ENCODE assay signal across 16 cellular contexts in the genomic region with DNA sequence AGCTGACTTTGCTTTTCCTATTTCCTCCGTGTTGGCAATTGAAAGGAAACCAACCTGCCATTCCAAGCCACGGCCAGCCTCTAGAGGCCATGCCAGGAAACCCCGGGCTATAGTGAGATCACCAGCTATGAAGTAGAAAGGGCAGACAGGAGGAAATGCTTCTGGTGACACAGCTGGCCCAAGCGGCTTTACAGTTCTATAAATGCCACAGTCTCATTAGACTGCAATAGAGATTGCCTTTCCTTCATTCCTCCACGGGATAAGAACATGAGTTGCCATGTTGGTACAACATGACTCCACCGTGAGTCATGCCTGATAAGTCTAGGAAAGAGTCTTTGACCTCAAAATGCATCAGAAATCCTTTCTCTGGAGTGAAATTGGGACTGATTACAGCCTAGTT.
DNase-seq lines count a peak whose midpoint lies in the region; ATAC-seq, FAIRE-seq and TF ChIP-seq lines count a peak whose summit lies in the region.
"Had no signal": no experiment of that assay in that cellular context is flagged by ENCODE, and none has a peak within 500 bp of the region (broad histone marks: within the 10 kb centered on the region; RNA-seq: fewer than 3 reads in every experiment).

No MANE protein-coding gene starts in this region.

- dilution Hi-C loops in endothelial cell of umbilical vein (cut with MboI; ENCODE audit: extremely low pct_ligation_motif_present, low sequenced_read_pairs), result no loop called here

- H3K36me3 ChIP-seq in endothelial cell of umbilical vein (ENCODE audit: control insufficient read depth in 2 of 2, extremely low read depth in 1 of 2, insufficient read depth in 2 of 2, low read length in 2 of 2) (no peaks in the 10 kb centered on the region), mucosa of descending colon (ENCODE audit: low read depth) (no peaks in the 10 kb centered on the region)
- no peaks in the 10 kb centered on the region for H3K36me3 ChIP-seq in CD8-positive, alpha-beta T cell (ENCODE audit: insufficient read depth, low read length)
- H3K36me3 ChIP-seq: lower lobe of right lung had no signal

- no peak overlapping the region for H3K4me3 ChIP-seq in endothelial cell of umbilical vein (replicated peaks in 1 of 3; ENCODE audit: insufficient read depth in 1 of 3, low read depth in 1 of 3, low read length in 3 of 3)
- H3K4me3 ChIP-seq in mucosa of descending colon, result no peak overlapping the region
- H3K4me3 ChIP-seq in CD8-positive, alpha-beta T cell (ENCODE audit: low read depth, low read length), result no peak overlapping the region
- H3K4me3 ChIP-seq: dorsolateral prefrontal cortex, lower lobe of right lung had no signal

- H3K27ac Mint-ChIP-seq in CD8-positive, alpha-beta T cell, result no peak overlapping the region
- H3K27ac Mint-ChIP-seq in activated naive CD4-positive, alpha-beta T cell treated with anti-CD3 and anti-CD28 coated beads for 36 hours, result no peak overlapping the region
- H3K27ac Mint-ChIP-seq: activated naive CD8-positive, alpha-beta T cell treated with anti-CD3 and anti-CD28 coated beads for 36 hours had no signal

- TF ChIP-seq POLR2A in endothelial cell of umbilical vein (IDR thresholded peaks at IDR 0.05; ENCODE audit: low read depth, low read length) (no peak), erythroblast (IDR thresholded peaks at IDR 0.05; ENCODE audit: low read length) (no peak)

- no peaks in the 10 kb centered on the region for H3K27me3 ChIP-seq in endothelial cell of umbilical vein (ENCODE audit: control insufficient read depth in 2 of 2, insufficient read depth in 2 of 2, low read length in 2 of 2)
- H3K27me3 ChIP-seq in CD8-positive, alpha-beta T cell (ENCODE audit: insufficient read depth, low read length), result no peaks in the 10 kb centered on the region
- H3K27me3 ChIP-seq: dorsolateral prefrontal cortex had no signal

- TF ChIP-seq CTCF in endothelial cell of umbilical vein (IDR thresholded peaks at IDR 0.05; ENCODE audit: extremely low read depth in 1 of 2, insufficient read depth in 1 of 2, low read depth in 1 of 2, low read length in 2 of 2), result no peak
- TF ChIP-seq CTCF in mucosa of descending colon (IDR thresholded peaks at IDR 0.05), result no peak
- TF ChIP-seq CTCF in CD8-positive, alpha-beta T cell (IDR thresholded peaks at IDR 0.05), result no peak

- no peaks in the 10 kb centered on the region for H3K4me1 Mint-ChIP-seq in CD8-positive, alpha-beta T cell (ENCODE audit: low read depth)
- no peaks in the 10 kb centered on the region for H3K4me1 Mint-ChIP-seq in activated naive CD4-positive, alpha-beta T cell treated with anti-CD3 and anti-CD28 coated beads for 36 hours (ENCODE audit: low read depth)
- H3K4me1 Mint-ChIP-seq: activated naive CD8-positive, alpha-beta T cell treated with anti-CD3 and anti-CD28 coated beads for 36 hours had no signal

- no TSS peak for BruUV-seq in endothelial cell of umbilical vein (replicated peaks; lab: Mats Ljungman, UMichigan)

- H3K9me1 ChIP-seq in endothelial cell of umbilical vein (replicated peaks; ENCODE audit: control insufficient read depth, extremely low read depth, insufficient read depth, low read length), result no peaks in the 10 kb centered on the region

- H3K4me1 ChIP-seq in endothelial cell of umbilical vein (ENCODE audit: control insufficient read depth, extremely low read depth, insufficient read depth, low read length), result peaks cover 22% of the 10 kb centered on the region
- H3K4me1 ChIP-seq in mucosa of descending colon (ENCODE audit: low read depth), result no peaks in the 10 kb centered on the region
- H3K4me1 ChIP-seq in CD8-positive, alpha-beta T cell (ENCODE audit: insufficient read depth, low read length), result no peaks in the 10 kb centered on the region
- H3K4me1 ChIP-seq: lower lobe of right lung had no signal

- H3K9me3 ChIP-seq in endothelial cell of umbilical vein (replicated peaks; ENCODE audit: control insufficient read depth, insufficient read depth, low read length), result no peaks in the 10 kb centered on the region
- H3K9me3 ChIP-seq in mucosa of descending colon, result no peaks in the 10 kb centered on the region
- no peaks in the 10 kb centered on the region for H3K9me3 ChIP-seq in CD8-positive, alpha-beta T cell (ENCODE audit: low read length)
- H3K9me3 ChIP-seq: lower lobe of right lung had no signal

- peak overlapping the region; percentile 54 for H3K9ac ChIP-seq in endothelial cell of umbilical vein (replicated peaks; ENCODE audit: extremely low read depth, insufficient read depth, low read length)

- H3K4me2 ChIP-seq in endothelial cell of umbilical vein (ENCODE audit: insufficient read depth, low read length), result peak overlapping the region; percentile 65

- H3K27me3 Mint-ChIP-seq in CD8-positive, alpha-beta T cell (ENCODE audit: low read depth), result no peaks in the 10 kb centered on the region
- H3K27me3 Mint-ChIP-seq in activated naive CD4-positive, alpha-beta T cell treated with anti-CD3 and anti-CD28 coated beads for 36 hours (ENCODE audit: low read depth), result no peaks in the 10 kb centered on the region

- peak overlapping the region; percentile 27 for H2AFZ ChIP-seq in endothelial cell of umbilical vein (ENCODE audit: low read depth, low read length)

- ATAC-seq in mucosa of descending colon, result peak; percentile 80
- ATAC-seq in CD8-positive, alpha-beta T cell, result no peak
- ATAC-seq: lower lobe of right lung had no signal

- H4K20me1 ChIP-seq in endothelial cell of umbilical vein (replicated peaks; ENCODE audit: control insufficient read depth, extremely low read depth, insufficient read depth, low read length), result no peaks in the 10 kb centered on the region

- H3K9me3 Mint-ChIP-seq in CD8-positive, alpha-beta T cell, result peaks cover 9% of the 10 kb centered on the region
- H3K9me3 Mint-ChIP-seq in activated naive CD4-positive, alpha-beta T cell treated with anti-CD3 and anti-CD28 coated beads for 36 hours, result peaks cover 4% of the 10 kb centered on the region
- H3K9me3 Mint-ChIP-seq: activated naive CD8-positive, alpha-beta T cell treated with anti-CD3 and anti-CD28 coated beads for 36 hours had no signal

- POLR2A ChIA-PET in endothelial cell of umbilical vein (lab: Charles Lee), result no interaction called here
- POLR2A ChIA-PET in CD8-positive, alpha-beta T cell (lab: Charles Lee), result no interaction called here

- peak; percentile 88 for FAIRE-seq in endothelial cell of umbilical vein (lab: Jason Lieb, UNC)
- FAIRE-seq in frontal cortex (lab: Jason Lieb, UNC), result no peak
- FAIRE-seq: HTR-8/SVneo had no signal

- peak overlapping the region; percentile 89 for H3K27ac ChIP-seq in endothelial cell of umbilical vein (ENCODE audit: insufficient read depth, low read depth, low read length)
- H3K27ac ChIP-seq in CD8-positive, alpha-beta T cell (ENCODE audit: low read depth, low read length), result no peak overlapping the region
- H3K27ac ChIP-seq: lower lobe of right lung had no signal

- H3K79me2 ChIP-seq in endothelial cell of umbilical vein (ENCODE audit: control insufficient read depth, insufficient read depth, low read length), result no peaks in the 10 kb centered on the region

- no peaks in the 10 kb centered on the region for H3K36me3 Mint-ChIP-seq in CD8-positive, alpha-beta T cell
- H3K36me3 Mint-ChIP-seq in activated naive CD4-positive, alpha-beta T cell treated with anti-CD3 and anti-CD28 coated beads for 36 hours (ENCODE audit: low read depth), result no peaks in the 10 kb centered on the region
- H3K36me3 Mint-ChIP-seq: activated naive CD8-positive, alpha-beta T cell treated with anti-CD3 and anti-CD28 coated beads for 36 hours had no signal

- CTCF ChIA-PET in endothelial cell of umbilical vein (lab: Charles Lee), result no interaction called here
- CTCF ChIA-PET in CD8-positive, alpha-beta T cell (lab: Charles Lee), result no interaction called here
- CTCF ChIA-PET in activated naive CD4-positive, alpha-beta T cell treated with anti-CD3 and anti-CD28 coated beads for 36 hours (lab: Charles Lee), result no interaction called here

- intact Hi-C loops in endothelial cell of umbilical vein (cut with micrococcal nuclease), result no loop called here
- intact Hi-C loops in mucosa of descending colon (cut with DNase I, micrococcal nuclease), result no loop called here
- intact Hi-C loops in CD8-positive, alpha-beta T cell (cut with DNase I, micrococcal nuclease), result no loop called here
- intact Hi-C loops in activated naive CD4-positive, alpha-beta T cell treated with anti-CD3 and anti-CD28 coated beads for 36 hours (cut with micrococcal nuclease), result no loop called here

- no peak overlapping the region for H3K4me3 Mint-ChIP-seq in CD8-positive, alpha-beta T cell
- H3K4me3 Mint-ChIP-seq in activated naive CD4-positive, alpha-beta T cell treated with anti-CD3 and anti-CD28 coated beads for 36 hours, result no peak overlapping the region
- H3K4me3 Mint-ChIP-seq: activated naive CD8-positive, alpha-beta T cell treated with anti-CD3 and anti-CD28 coated beads for 36 hours had no signal

- DNase-seq in DMS153 (lab: John Stamatoyannopoulos, UW) (peak; percentile 77), NCI-H2029 treated with DMSO at 0.1 percent for 48 hours (lab: John Stamatoyannopoulos, UW) (peak; percentile 68), endothelial cell of umbilical vein (ENCODE audit: low read depth, low spot score) (peak; percentile 78), mucosa of descending colon (no peak), frontal cortex (ENCODE audit: low spot score in 2 of 2) (no peak), erythroblast (lab: John Stamatoyannopoulos, UW) (no peak)
- DNase-seq in CD8-positive, alpha-beta T cell, result no peak
- no peak for DNase-seq in activated naive CD4-positive, alpha-beta T cell treated with anti-CD3 and anti-CD28 coated beads for 36 hours
- DNase-seq: activated naive CD8-positive, alpha-beta T cell treated with anti-CD3 and anti-CD28 coated beads for 36 hours; glutamatergic neuron; lower lobe of right lung; NCI-H1092 treated with DMSO at 0.1 percent for 48 hours; nucleus accumbens; SHP77 had no signal

TF ChIP-seq in endothelial cell of umbilical vein, 7 proteins besides CTCF, POLR2A, EP300 and RAD21:
- TF ChIP-seq GATA2 (IDR thresholded peaks at IDR 0.05; ENCODE audit: insufficient read depth, insufficient read length, low read depth, low read length), result peak; percentile 87
- peak; percentile 82 for TF ChIP-seq JUN (IDR thresholded peaks at IDR 0.05; ENCODE audit: borderline replicate concordance, insufficient read depth, insufficient read length, low read depth)
- peak; percentile 54 for TF ChIP-seq POLR2AphosphoS5 (IDR thresholded peaks at IDR 0.05; ENCODE audit: insufficient read depth, low read depth, low read length)
- no peak for TF ChIP-seq EZH2 (IDR thresholded peaks at IDR 0.05; ENCODE audit: borderline replicate concordance, low read depth, low read length, severe bottlenecking)
- peak; percentile 99 for TF ChIP-seq FOS (IDR thresholded peaks at IDR 0.05; ENCODE audit: borderline replicate concordance, insufficient read depth, low read length)
- TF ChIP-seq, protein P1, sequence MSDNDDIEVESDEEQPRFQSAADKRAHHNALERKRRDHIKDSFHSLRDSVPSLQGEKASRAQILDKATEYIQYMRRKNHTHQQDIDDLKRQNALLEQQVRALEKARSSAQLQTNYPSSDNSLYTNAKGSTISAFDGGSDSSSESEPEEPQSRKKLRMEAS (IDR thresholded peaks at IDR 0.05; ENCODE audit: insufficient read depth, insufficient read length), result no peak

Comparison
In these comparisons a context has a peak if more than half of its experiments do, and no peak if none do; other contexts are left out.
1. DNase-seq: peak in DMS153 (single experiment), NCI-H2029 treated with DMSO at 0.1 percent for 48 hours (single experiment) and endothelial cell of umbilical vein (single experiment); none in mucosa of descending colon (0 of 3), frontal cortex (0 of 2), CD8-positive, alpha-beta T cell (0 of 7), erythroblast (0 of 2) and activated naive CD4-positive, alpha-beta T cell treated with anti-CD3 and anti-CD28 coated beads for 36 hours (single experiment).